Comparison of ENCODE assay signal across 17 cellular contexts in genomic region chr2:65688166-65688886, GRCh38.
DNase-seq lines count a peak whose midpoint lies in the region; ATAC-seq and TF ChIP-seq lines count a peak whose summit lies in the region.
"Had no signal": no experiment of that assay in that cellular context is flagged by ENCODE, and none has a peak within 500 bp of the region (broad histone marks: within the 10 kb centered on the region; RNA-seq: fewer than 3 reads in every experiment).

No MANE protein-coding gene starts in this region.

- H3K4me3 ChIP-seq in psoas muscle: peak overlapping the region; percentile 49
- no peak overlapping the region for H3K4me3 ChIP-seq in effector memory CD4-positive, alpha-beta T cell (ENCODE audit: insufficient read depth, low read depth, low read length, poor library complexity, severe bottlenecking)
- H3K4me3 ChIP-seq: A549; BLaER1 treated with 17β-estradiol and CSF1 and Interleukin-3, amounts not matched to agents 10 nM and 100 nM had no signal

- peaks cover 3% of the 10 kb centered on the region for H3K4me1 ChIP-seq in psoas muscle
- no peaks in the 10 kb centered on the region for H3K4me1 ChIP-seq in effector memory CD4-positive, alpha-beta T cell (ENCODE audit: control insufficient read depth, insufficient read depth, low read length, poor library complexity, severe bottlenecking)
- H3K4me1 ChIP-seq: A549; BLaER1 treated with 17β-estradiol and CSF1 and Interleukin-3, amounts not matched to agents 10 nM and 100 nM had no signal

- H3K36me3 ChIP-seq in psoas muscle (ENCODE audit: insufficient read depth in 1 of 2, low read depth in 1 of 2): no peaks in the 10 kb centered on the region
- no peaks in the 10 kb centered on the region for H3K36me3 ChIP-seq in effector memory CD4-positive, alpha-beta T cell (ENCODE audit: control insufficient read depth, insufficient read depth, low read length)
- H3K36me3 ChIP-seq: BLaER1 treated with 17β-estradiol and CSF1 and Interleukin-3, amounts not matched to agents 10 nM and 100 nM had no signal

- no peaks in the 10 kb centered on the region for H3K27me3 ChIP-seq in psoas muscle (ENCODE audit: insufficient read depth in 3 of 3, low read length in 2 of 3)
- H3K27me3 ChIP-seq in effector memory CD4-positive, alpha-beta T cell (replicated peaks; ENCODE audit: control insufficient read depth, insufficient read depth, low read length, poor library complexity, severe bottlenecking): no peaks in the 10 kb centered on the region
- H3K27me3 ChIP-seq: BLaER1 treated with 17β-estradiol and CSF1 and Interleukin-3, amounts not matched to agents 10 nM and 100 nM had no signal

- H3K9me3 ChIP-seq in psoas muscle: no peaks in the 10 kb centered on the region
- no peaks in the 10 kb centered on the region for H3K9me3 ChIP-seq in effector memory CD4-positive, alpha-beta T cell (ENCODE audit: control insufficient read depth, low read length)
- H3K9me3 ChIP-seq: A549 had no signal

- no peak for TF ChIP-seq CTCF in psoas muscle (IDR thresholded peaks at IDR 0.05)

- WGBS in psoas muscle, 3 donors: 60 to 67% (median 64%) methylated on average over 4 of the region's 4 CpGs

- peak; percentile 7 for DNase-seq in NCI-H82 (lab: John Stamatoyannopoulos, UW)
- DNase-seq in NCI-H82 treated with DMSO at 0.1 percent for 48 hours (lab: John Stamatoyannopoulos, UW; ENCODE audit: unreplicated experiment): no peak
- peak in 15 of 61 donors; percentile 3 to 78 (median 19) for DNase-seq in caudate nucleus (lab: John Stamatoyannopoulos, UW)
- no peak for DNase-seq in psoas muscle
- peak; percentile 22 for DNase-seq in superior temporal gyrus (ENCODE audit: extremely low spot score)
- DNase-seq in effector memory CD4-positive, alpha-beta T cell: no peak
- no peak for DNase-seq in NK-92 treated with Interleukin-12 subunit alpha and Interleukin-12 subunit beta, amount 100 ng/mL, for 24 hours (lab: John Stamatoyannopoulos, UW)
- DNase-seq: CD8-positive, alpha-beta T cell; GDM1; GOT3; H7; HFFc6 had no signal

- ATAC-seq in psoas muscle (no peak), HG02852 (IDR thresholded peaks at IDR 0.05; ENCODE audit: unreplicated experiment) (no peak)
- ATAC-seq: A549; CD8-positive, alpha-beta T cell; HCT116 had no signal

- H3K27ac ChIP-seq in caudate nucleus (ENCODE audit: low read depth, low read length) (peak overlapping the region; percentile 48), psoas muscle (no peak overlapping the region)
- no peak overlapping the region for H3K27ac ChIP-seq in effector memory CD4-positive, alpha-beta T cell (ENCODE audit: insufficient read depth, low read length, poor library complexity, severe bottlenecking)
- H3K27ac ChIP-seq: 22Rv1; A549; BLaER1 treated with 17β-estradiol and CSF1 and Interleukin-3, amounts not matched to agents 10 nM and 100 nM had no signal

- intact Hi-C loops in psoas muscle (cut with DNase I): no loop called here

Comparison
In these comparisons a context has a peak if more than half of its experiments do, and no peak if none do; other contexts are left out.
1. DNase-seq: peak in NCI-H82 (single experiment) and superior temporal gyrus (single experiment); none in NCI-H82 treated with DMSO at 0.1 percent for 48 hours (single experiment), psoas muscle (0 of 2), effector memory CD4-positive, alpha-beta T cell (0 of 3) and NK-92 treated with Interleukin-12 subunit alpha and Interleukin-12 subunit beta, amount 100 ng/mL, for 24 hours (single experiment).